In the genomic region with DNA sequence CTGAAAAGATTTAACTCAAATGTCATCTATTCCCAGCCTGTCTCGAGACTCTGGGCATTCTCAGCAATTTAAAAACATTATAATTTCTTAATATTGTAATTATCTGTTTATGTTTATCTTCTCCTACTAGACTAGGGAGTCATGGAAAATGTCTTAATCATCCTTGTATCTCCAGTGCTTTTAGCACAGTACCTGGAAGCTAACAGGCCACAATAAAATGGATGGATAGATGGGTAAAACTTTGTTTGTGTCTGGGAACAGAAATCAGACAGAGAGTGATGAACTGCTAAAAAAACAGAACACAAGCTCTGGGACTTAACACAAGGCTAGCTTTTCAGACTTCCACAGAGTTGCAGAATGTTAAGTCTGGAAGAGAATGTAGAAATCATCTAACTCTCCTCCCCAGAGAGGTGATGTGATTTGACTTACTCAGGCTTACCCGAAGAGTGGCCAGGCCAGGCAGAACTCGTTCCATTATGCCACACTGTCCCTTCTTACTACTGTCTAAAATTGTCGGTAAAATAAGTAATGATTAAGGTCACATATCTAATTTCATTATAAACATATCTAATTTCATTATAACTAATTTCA, we compare ENCODE assay signal across 21 cellular contexts. TPM values are rescaled to one million over a fixed set of nuclear protein-coding genes. Genes with fewer than 3 reads are reported as not detected.
"Had no signal": no experiment of that assay in that cellular context is flagged by ENCODE, and none has a peak within 500 bp of the region (broad histone marks: within the 10 kb centered on the region; RNA-seq: fewer than 3 reads in every experiment).

No MANE protein-coding gene starts in this region.

- H3K4me3 ChIP-seq: ascending aorta, breast epithelium, neural progenitor cell, pancreas, upper lobe of left lung had no signal

- H3K27me3 ChIP-seq: ascending aorta, breast epithelium, neural progenitor cell, pancreas, upper lobe of left lung had no signal

- H3K27me3 Mint-ChIP-seq: stimulated activated naive B cell treated with anti-CD40 and anti-IgM and Interleukin-4, amounts not matched to agents 10 μg/mL and 1 μg/mL and 100 μg/mL, for 72 hours; T-cell had no signal

- H3K4me1 Mint-ChIP-seq: mesothelial cell of epicardium; stimulated activated naive B cell treated with anti-CD40 and anti-IgM and Interleukin-4, amounts not matched to agents 10 μg/mL and 1 μg/mL and 100 μg/mL, for 72 hours; T-cell had no signal

- H3K27ac Mint-ChIP-seq: activated T-helper 1 cell treated with anti-CD3 and anti-CD28 coated beads, Interleukin-12 subunit alpha, Interleukin-12 subunit beta, Interleukin-2, Interleukin-4 antibody, amounts not matched to agents 30 ng/mL and 10 ng/mL and 1 ng/mL, durations not matched to agents 14 hours and 24 hours and 36 hours; neural progenitor cell; stimulated activated naive B cell treated with anti-CD40 and anti-IgM and Interleukin-4, amounts not matched to agents 10 μg/mL and 1 μg/mL and 100 μg/mL, for 72 hours; T-cell had no signal

- DNase-seq: activated CD4-positive, CD25-positive, alpha-beta regulatory T cell treated with anti-CD3 and anti-CD28 coated beads, Interleukin-2, amount 50 U/mL, for 72 hours; activated naive CD4-positive, alpha-beta T cell; hypothalamus; kidney; pancreas; SK-N-SH; stimulated activated CD4-positive, alpha-beta T cell treated with anti-CD3 and anti-CD28 coated beads, Interleukin-4, amount 100 ng/mL, for 1 hour; stimulated activated naive B cell treated with anti-CD40 and anti-IgM and Interleukin-4, amounts not matched to agents 10 μg/mL and 1 μg/mL and 100 μg/mL, for 72 hours; T-cell; T1000; upper lobe of left lung had no signal

- H3K27ac ChIP-seq: ascending aorta, breast epithelium, neural progenitor cell, upper lobe of left lung had no signal

- H3K36me3 ChIP-seq: ascending aorta, breast epithelium, neural progenitor cell, pancreas, upper lobe of left lung had no signal

- H3K9me3 Mint-ChIP-seq: activated T-helper 1 cell treated with anti-CD3 and anti-CD28 coated beads, Interleukin-12 subunit alpha, Interleukin-12 subunit beta, Interleukin-2, Interleukin-4 antibody, amounts not matched to agents 30 ng/mL and 10 ng/mL and 1 ng/mL, durations not matched to agents 14 hours and 24 hours and 36 hours; mesothelial cell of epicardium; neural progenitor cell; stimulated activated naive B cell treated with anti-CD40 and anti-IgM and Interleukin-4, amounts not matched to agents 10 μg/mL and 1 μg/mL and 100 μg/mL, for 72 hours; T-cell had no signal

- H3K4me3 Mint-ChIP-seq: activated T-helper 1 cell treated with anti-CD3 and anti-CD28 coated beads, Interleukin-12 subunit alpha, Interleukin-12 subunit beta, Interleukin-2, Interleukin-4 antibody, amounts not matched to agents 30 ng/mL and 10 ng/mL and 1 ng/mL, durations not matched to agents 14 hours and 24 hours and 36 hours; mesothelial cell of epicardium; neural progenitor cell; stimulated activated naive B cell treated with anti-CD40 and anti-IgM and Interleukin-4, amounts not matched to agents 10 μg/mL and 1 μg/mL and 100 μg/mL, for 72 hours; T-cell had no signal

- H3K9me3 ChIP-seq: ascending aorta, breast epithelium, pancreas, SK-N-SH, upper lobe of left lung had no signal

- H3K36me3 Mint-ChIP-seq: mesothelial cell of epicardium, neural progenitor cell had no signal

- H3K4me1 ChIP-seq: ascending aorta, neural progenitor cell had no signal

- ATAC-seq: stimulated activated naive B cell treated with anti-CD40 and anti-IgM and Interleukin-4, amounts not matched to agents 10 μg/mL and 1 μg/mL and 100 μg/mL, for 72 hours; T-cell had no signal

RNA-seq across cellular contexts. Expression of gene FAM83C, which starts 42.4 kb away (rescaled TPM):
- total RNA-seq: activated CD8-positive, alpha-beta memory T cell treated with anti-CD3 and anti-CD28 coated beads for 36 hours; activated T-helper 1 cell treated with anti-CD3 and anti-CD28 coated beads, Interleukin-12 subunit alpha, Interleukin-12 subunit beta, Interleukin-2, Interleukin-4 antibody, amounts not matched to agents 30 ng/mL and 10 ng/mL and 1 ng/mL, durations not matched to agents 14 hours and 24 hours and 36 hours; ascending aorta; dermis microvascular lymphatic vessel endothelial cell; epithelial cell of proximal tubule; fibroblast of villous mesenchyme; kidney; mesothelial cell of epicardium; myocyte; pancreas; upper lobe of left lung had no signal
